19 cellular contexts compared by ENCODE assay signal in the genomic region with DNA sequence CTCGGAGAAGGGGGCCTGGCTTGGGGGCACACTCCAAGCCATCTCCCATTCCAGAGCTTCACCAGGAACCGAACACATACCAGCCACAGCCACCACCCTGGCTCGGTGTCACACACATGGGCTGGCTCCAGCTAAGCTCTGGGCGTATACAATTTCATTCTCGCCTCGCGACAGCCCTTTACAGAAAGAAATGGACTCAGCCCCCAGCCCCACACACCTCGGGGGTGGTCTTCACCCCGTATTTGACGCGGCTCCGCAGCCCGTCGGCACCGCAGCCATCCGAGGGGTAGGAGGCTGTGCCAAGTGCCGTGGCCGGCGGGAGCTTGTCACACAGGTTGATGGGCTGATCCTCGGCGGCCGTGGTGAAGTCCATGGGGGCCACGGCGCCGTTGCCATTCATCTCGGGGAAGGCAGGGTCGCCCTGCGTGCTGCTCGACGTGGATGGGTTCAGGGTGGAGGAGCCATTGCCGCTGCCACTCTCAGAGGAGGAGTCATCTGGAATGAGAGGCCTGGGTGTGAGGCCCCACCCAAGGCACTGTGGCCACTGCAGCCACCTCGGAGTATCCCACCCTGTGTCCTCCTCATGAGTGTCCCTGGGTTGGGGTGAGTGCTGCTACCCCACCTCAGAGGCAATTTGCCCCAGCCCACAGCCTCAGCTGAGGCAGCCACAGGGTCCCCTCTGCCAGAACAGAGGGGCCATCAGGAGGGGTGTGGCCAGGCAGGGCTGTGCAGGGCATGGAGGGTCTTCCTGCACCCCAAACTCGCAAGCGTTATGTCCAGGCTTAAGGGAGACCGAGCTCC.
DNase-seq lines count a peak whose midpoint lies in the region; ATAC-seq, FAIRE-seq and TF ChIP-seq lines count a peak whose summit lies in the region.
"Had no signal": no experiment of that assay in that cellular context is flagged by ENCODE, and none has a peak within 500 bp of the region (broad histone marks: within the 10 kb centered on the region; RNA-seq: fewer than 3 reads in every experiment).

No MANE protein-coding gene starts in this region.

- peaks cover 2% of the 10 kb centered on the region for H3K36me3 Mint-ChIP-seq in T-helper 17 cell (ENCODE audit: low read depth)
- H3K36me3 Mint-ChIP-seq in activated CD8-positive, alpha-beta memory T cell treated with anti-CD3 and anti-CD28 coated beads, Interleukin-2, amount 10 ng/mL, durations not matched to agents 7 days and 5 days: no peaks in the 10 kb centered on the region
- H3K36me3 Mint-ChIP-seq: activated CD4-positive, alpha-beta memory T cell treated with anti-CD3 and anti-CD28 coated beads for 36 hours had no signal

- peaks cover 7% of the 10 kb centered on the region for H3K4me1 Mint-ChIP-seq in T-helper 17 cell
- no peaks in the 10 kb centered on the region for H3K4me1 Mint-ChIP-seq in activated CD8-positive, alpha-beta memory T cell treated with anti-CD3 and anti-CD28 coated beads, Interleukin-2, amount 10 ng/mL, durations not matched to agents 7 days and 5 days

- H3K27ac ChIP-seq in HEK293 (ENCODE audit: extremely low read depth, low read depth, low read length) (no peak overlapping the region; the same call in 1 of the 2 replicates), iPS-20b (ENCODE audit: low read length) (no peak overlapping the region)
- H3K27ac ChIP-seq: testis had no signal

- no peaks in the 10 kb centered on the region for H3K27me3 Mint-ChIP-seq in T-helper 17 cell
- no peaks in the 10 kb centered on the region for H3K27me3 Mint-ChIP-seq in activated CD8-positive, alpha-beta memory T cell treated with anti-CD3 and anti-CD28 coated beads, Interleukin-2, amount 10 ng/mL, durations not matched to agents 7 days and 5 days
- H3K27me3 Mint-ChIP-seq: activated CD4-positive, alpha-beta memory T cell treated with anti-CD3 and anti-CD28 coated beads for 36 hours; activated naive CD8-positive, alpha-beta T cell treated with anti-CD3 and anti-CD28 coated beads, Interleukin-2, amount 50 U/mL, for 24 hours had no signal

- H3K9ac ChIP-seq in iPS-20b (ENCODE audit: low read depth, low read length): peak overlapping the region; percentile 53; the same call in 1 of the 2 replicates

- H3K4me1 ChIP-seq in HEK293 (ENCODE audit: control insufficient read depth, insufficient read depth, low read length) (no peaks in the 10 kb centered on the region; the same call in 1 of the 2 replicates), iPS-20b (ENCODE audit: insufficient read depth, low read length) (peaks cover 6% of the 10 kb centered on the region; the same call in 1 of the 2 replicates)
- H3K4me1 ChIP-seq: HAP-1 had no signal

- POLR2A ChIA-PET in HEK293 (lab: Yijun Ruan, JAX): interaction anchor here (0.6 kb wide), 1 partner anchor 9 kb away, joined by 5 read pairs; no protein-coding TSS in a partner anchor

- peak overlapping the region; percentile 52 for H3K4me3 Mint-ChIP-seq in T-helper 17 cell
- no peak overlapping the region for H3K4me3 Mint-ChIP-seq in activated CD8-positive, alpha-beta memory T cell treated with anti-CD3 and anti-CD28 coated beads, Interleukin-2, amount 10 ng/mL, durations not matched to agents 7 days and 5 days
- H3K4me3 Mint-ChIP-seq: activated CD4-positive, alpha-beta memory T cell treated with anti-CD3 and anti-CD28 coated beads for 36 hours; activated naive CD8-positive, alpha-beta T cell treated with anti-CD3 and anti-CD28 coated beads, Interleukin-2, amount 50 U/mL, for 24 hours; activated T-helper 1 cell treated with anti-CD3 and anti-CD28 coated beads, Interleukin-12 subunit alpha, Interleukin-12 subunit beta, Interleukin-2, Interleukin-4 antibody, amounts not matched to agents 30 ng/mL and 10 ng/mL and 1 ng/mL, durations not matched to agents 14 hours and 24 hours and 36 hours had no signal

- FAIRE-seq in D721Med (lab: Jason Lieb, UNC): no peak
- FAIRE-seq: colon, GM18507 had no signal

- H3K27ac Mint-ChIP-seq in T-helper 17 cell: peak overlapping the region; percentile 54
- no peak overlapping the region for H3K27ac Mint-ChIP-seq in activated CD8-positive, alpha-beta memory T cell treated with anti-CD3 and anti-CD28 coated beads, Interleukin-2, amount 10 ng/mL, durations not matched to agents 7 days and 5 days
- H3K27ac Mint-ChIP-seq: activated naive CD8-positive, alpha-beta T cell treated with anti-CD3 and anti-CD28 coated beads, Interleukin-2, amount 50 U/mL, for 24 hours; activated T-helper 1 cell treated with anti-CD3 and anti-CD28 coated beads, Interleukin-12 subunit alpha, Interleukin-12 subunit beta, Interleukin-2, Interleukin-4 antibody, amounts not matched to agents 30 ng/mL and 10 ng/mL and 1 ng/mL, durations not matched to agents 14 hours and 24 hours and 36 hours had no signal

- H3K4me3 ChIP-seq in HEK293 (ENCODE audit: low read depth, low read length) (no peak overlapping the region), iPS-20b (ENCODE audit: low read length) (no peak overlapping the region)
- H3K4me3 ChIP-seq: HAP-1 had no signal

- H3K36me3 ChIP-seq in HEK293 (ENCODE audit: control insufficient read depth in 2 of 2, insufficient read depth in 1 of 2, low read length in 2 of 2): peaks cover 0 to 33% of the 10 kb centered on the region in 2 experiments; a peak in 1 of 3 replicates
- peaks cover 46% of the 10 kb centered on the region for H3K36me3 ChIP-seq in iPS-20b (ENCODE audit: insufficient read depth, low read depth, low read length)

- intact Hi-C loops in posterior vena cava (cut with DNase I): no loop called here

- ATAC-seq in T-helper 17 cell: no peak
- no peak for ATAC-seq in activated CD8-positive, alpha-beta memory T cell treated with anti-CD3 and anti-CD28 coated beads, Interleukin-2, amount 10 ng/mL, durations not matched to agents 7 days and 5 days
- ATAC-seq: activated naive CD8-positive, alpha-beta T cell treated with anti-CD3 and anti-CD28 coated beads, Interleukin-2, amount 50 U/mL, for 24 hours had no signal

- TF ChIP-seq CTCF in HEK293 (tag by site-specific recombination; IDR thresholded peaks at IDR 0.05) (no peak), D721Med (IDR thresholded peaks at IDR 0.05; ENCODE audit: insufficient read depth, missing control alignments) (no peak)

- H3K9me3 ChIP-seq in HEK293 (ENCODE audit: control insufficient read depth, insufficient read depth, low read depth, low read length) (no peaks in the 10 kb centered on the region), T-helper 17 cell (ENCODE audit: control insufficient read depth, low read length, poor library complexity, severe bottlenecking) (no peaks in the 10 kb centered on the region), iPS-20b (ENCODE audit: insufficient read depth, low read depth, low read length) (no peaks in the 10 kb centered on the region)
- H3K9me3 ChIP-seq: HAP-1, testis had no signal

- no peaks in the 10 kb centered on the region for H3K9me3 Mint-ChIP-seq in activated CD8-positive, alpha-beta memory T cell treated with anti-CD3 and anti-CD28 coated beads, Interleukin-2, amount 10 ng/mL, durations not matched to agents 7 days and 5 days (ENCODE audit: low read depth)
- H3K9me3 Mint-ChIP-seq: activated CD4-positive, alpha-beta memory T cell treated with anti-CD3 and anti-CD28 coated beads for 36 hours; activated naive CD8-positive, alpha-beta T cell treated with anti-CD3 and anti-CD28 coated beads, Interleukin-2, amount 50 U/mL, for 24 hours; activated T-helper 1 cell treated with anti-CD3 and anti-CD28 coated beads, Interleukin-12 subunit alpha, Interleukin-12 subunit beta, Interleukin-2, Interleukin-4 antibody, amounts not matched to agents 30 ng/mL and 10 ng/mL and 1 ng/mL, durations not matched to agents 14 hours and 24 hours and 36 hours had no signal

- no peaks in the 10 kb centered on the region for H3K27me3 ChIP-seq in iPS-20b (ENCODE audit: insufficient read depth, low read length)
- H3K27me3 ChIP-seq: testis had no signal

- no peak for DNase-seq in T-helper 17 cell
- DNase-seq in posterior vena cava (ENCODE audit: low spot score): peak; percentile 80
- DNase-seq in SHP77 (lab: John Stamatoyannopoulos, UW): no peak
- no peak for DNase-seq in D721Med (ENCODE audit: insufficient read length, low spot score)
- DNase-seq in activated CD8-positive, alpha-beta memory T cell treated with anti-CD3 and anti-CD28 coated beads, Interleukin-2, amount 10 ng/mL, durations not matched to agents 7 days and 5 days: no peak
- no peak for DNase-seq in HPDE6-E6E7 (ENCODE audit: extremely low spot score)
- DNase-seq: AML-193, MV-4-11, NCI-H2029, OCI-M1 had no signal

- CTCF ChIA-PET in HEK293 (lab: Yijun Ruan, JAX): interaction anchor here (0.6 to 1.2 kb wide), 15 partner anchors 9 to 581 kb away, joined by 3 to 6 read pairs (median 3); no protein-coding TSS in a partner anchor
- CTCF ChIA-PET in activated CD8-positive, alpha-beta memory T cell treated with anti-CD3 and anti-CD28 coated beads, Interleukin-2, amount 10 ng/mL, durations not matched to agents 7 days and 5 days (lab: Charles Lee): no interaction called here

TF ChIP-seq in HEK293, 187 proteins besides CTCF, POLR2A, EP300 and RAD21:
- TF ChIP-seq ZNF121 (tag by site-specific recombination; IDR thresholded peaks at IDR 0.05) (no peak), ZXDB (tag by site-specific recombination; IDR thresholded peaks at IDR 0.05) (0 out of 2 replicates have a peak, but pooled peaks have one; percentile 31)
